Comparison of ENCODE assay signal across 8 cellular contexts in the genomic region with DNA sequence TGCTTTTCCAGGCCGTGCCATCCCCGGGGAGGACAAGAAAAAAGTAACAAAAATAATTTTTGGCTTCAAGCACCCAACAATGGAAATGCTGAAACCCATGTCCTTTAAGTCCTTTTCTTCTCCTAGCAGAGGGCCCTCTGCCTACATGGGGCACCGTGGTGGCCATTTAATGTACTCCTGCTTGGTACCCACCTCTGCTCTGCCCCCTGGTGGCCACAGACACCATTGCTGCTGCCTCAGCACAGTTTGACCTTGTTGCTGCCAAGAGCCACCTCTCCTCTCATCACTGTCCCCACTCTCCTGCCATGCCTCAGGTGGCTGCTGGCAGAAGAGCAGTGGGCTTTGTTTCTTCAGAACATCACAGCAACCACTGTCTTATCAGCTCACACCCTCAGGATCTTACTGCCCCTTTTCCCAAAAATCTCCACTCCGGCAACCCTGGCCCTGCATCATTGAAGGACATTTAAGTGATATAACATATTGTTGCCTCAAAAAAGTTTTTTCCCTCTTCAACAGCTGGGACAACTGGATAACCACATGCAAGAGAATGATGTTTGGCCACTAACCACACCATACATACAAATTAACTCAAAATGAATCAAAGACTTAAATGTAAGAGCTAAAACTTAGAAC. TPM values are rescaled to one million over a fixed set of nuclear protein-coding genes. Genes with fewer than 3 reads are reported as not detected.
DNase-seq lines count a peak whose midpoint lies in the region; ATAC-seq and TF ChIP-seq lines count a peak whose summit lies in the region.

No MANE protein-coding gene starts in this region.

- no peaks in the 10 kb centered on the region for H3K9me3 ChIP-seq in CD4-positive, alpha-beta T cell (ENCODE audit: control insufficient read depth, low read length)
- H3K9me3 ChIP-seq in PC-9 (ENCODE audit: insufficient read depth, low read depth): no peaks in the 10 kb centered on the region
- no peaks in the 10 kb centered on the region for H3K9me3 ChIP-seq in fibroblast of lung (ENCODE audit: control insufficient read depth, insufficient read depth, low read depth, low read length)

- CTCF ChIA-PET in CD4-positive, alpha-beta T cell (lab: Charles Lee): interaction anchor here (0.9 to 1.7 kb wide), 5 partner anchors 10 to 294 kb away, joined by 3 to 5 read pairs (median 4); partner anchors contain the start of genes ARMC2, CEP57L1 and SESN1
- CTCF ChIA-PET in PC-9 (lab: Charles Lee): no interaction called here

- no peaks in the 10 kb centered on the region for H3K9me3 Mint-ChIP-seq in CD4-positive, alpha-beta T cell
- no peaks in the 10 kb centered on the region for H3K9me3 Mint-ChIP-seq in activated T-cell treated with anti-CD3 and anti-CD28 coated beads, Interleukin-2, amount 50 U/mL, for 24 hours
- H3K9me3 Mint-ChIP-seq in nephron: no peaks in the 10 kb centered on the region

- POLR2A ChIA-PET in CD4-positive, alpha-beta T cell (lab: Charles Lee): interaction anchor here (1.7 kb wide), 1 partner anchor 11 kb away, joined by 6 read pairs; no protein-coding TSS in a partner anchor
- POLR2A ChIA-PET in PC-9 (lab: Charles Lee; ENCODE audit: unreplicated experiment): interaction anchor here (0.9 kb wide), 2 partner anchors 246 to 1160 kb away, joined by 3 read pairs; no protein-coding TSS in a partner anchor

- H4K20me1 ChIP-seq in PC-9 (ENCODE audit: insufficient read depth) (no peaks in the 10 kb centered on the region), fibroblast of lung (ENCODE audit: control insufficient read depth, extremely low read depth, insufficient read depth, low read length) (no peaks in the 10 kb centered on the region)

- peak overlapping the region; percentile 42 for H3K4me3 Mint-ChIP-seq in CD4-positive, alpha-beta T cell
- H3K4me3 Mint-ChIP-seq in activated T-cell treated with anti-CD3 and anti-CD28 coated beads, Interleukin-2, amount 50 U/mL, for 24 hours: no peak overlapping the region
- H3K4me3 Mint-ChIP-seq in nephron: no peak overlapping the region

- H3K4me3 ChIP-seq in Jurkat, Clone E6-1 (ENCODE audit: low read length): no peak overlapping the region
- H3K4me3 ChIP-seq in PC-9 (no peak overlapping the region), fibroblast of lung (replicated peaks in 1 of 4; ENCODE audit: control extremely low read depth in 1 of 4, insufficient read depth in 1 of 4, low read depth in 3 of 4, low read length in 4 of 4) (no peak overlapping the region)

- no peaks in the 10 kb centered on the region for H3K27me3 ChIP-seq in CD4-positive, alpha-beta T cell (ENCODE audit: control insufficient read depth, insufficient read depth, low read length)
- H3K27me3 ChIP-seq in PC-9 (ENCODE audit: insufficient read depth, low read depth) (no peaks in the 10 kb centered on the region), fibroblast of lung (ENCODE audit: control insufficient read depth, insufficient read depth, low read length) (no peaks in the 10 kb centered on the region)

- H3K4me2 ChIP-seq in PC-9 (no peak overlapping the region), fibroblast of lung (ENCODE audit: extremely low read depth, insufficient read depth, low read length) (no peak overlapping the region)

- no peaks in the 10 kb centered on the region for H3K9me2 ChIP-seq in PC-9 (ENCODE audit: insufficient read depth)

- H3K27ac ChIP-seq in CD4-positive, alpha-beta T cell (ENCODE audit: low read depth, low read length): no peak overlapping the region
- H3K27ac ChIP-seq in PC-9: no peak overlapping the region
- H3K27ac ChIP-seq in fibroblast of lung (ENCODE audit: insufficient read depth, low read length): no peak overlapping the region

- H3K4me1 Mint-ChIP-seq in CD4-positive, alpha-beta T cell (ENCODE audit: low read depth): peaks cover 31% of the 10 kb centered on the region
- peaks cover 20% of the 10 kb centered on the region for H3K4me1 Mint-ChIP-seq in activated T-cell treated with anti-CD3 and anti-CD28 coated beads, Interleukin-2, amount 50 U/mL, for 24 hours (ENCODE audit: low read depth)
- H3K4me1 Mint-ChIP-seq in nephron: peaks cover 11% of the 10 kb centered on the region

- H3F3A ChIP-seq in PC-9 (ENCODE audit: insufficient read depth, low read depth): no peaks in the 10 kb centered on the region

- no peaks in the 10 kb centered on the region for H3K4me1 ChIP-seq in PC-9 (replicated peaks; ENCODE audit: insufficient read depth)
- no peaks in the 10 kb centered on the region for H3K4me1 ChIP-seq in fibroblast of lung (ENCODE audit: control insufficient read depth, extremely low read depth, insufficient read depth, low read length)

- no TSS peak for BruUV-seq in PC-9 (replicated peaks; lab: Mats Ljungman, UMichigan)

- peak; percentile 99 for ATAC-seq in CD4-positive, alpha-beta T cell (ENCODE audit: poor library complexity)
- peak; percentile 86 for ATAC-seq in GM19463 (IDR thresholded peaks at IDR 0.05; ENCODE audit: unreplicated experiment)

- H3K36me3 ChIP-seq in PC-9 (ENCODE audit: low read depth) (no peaks in the 10 kb centered on the region), fibroblast of lung (ENCODE audit: control insufficient read depth, insufficient read depth, low read length) (no peaks in the 10 kb centered on the region)

- no peak overlapping the region for H3K27ac Mint-ChIP-seq in CD4-positive, alpha-beta T cell
- peak overlapping the region; percentile 70 for H3K27ac Mint-ChIP-seq in activated T-cell treated with anti-CD3 and anti-CD28 coated beads, Interleukin-2, amount 50 U/mL, for 24 hours
- H3K27ac Mint-ChIP-seq in nephron: no peak overlapping the region

- H3K27me3 Mint-ChIP-seq in CD4-positive, alpha-beta T cell: no peaks in the 10 kb centered on the region
- H3K27me3 Mint-ChIP-seq in activated T-cell treated with anti-CD3 and anti-CD28 coated beads, Interleukin-2, amount 50 U/mL, for 24 hours: no peaks in the 10 kb centered on the region
- peaks cover 33% of the 10 kb centered on the region for H3K27me3 Mint-ChIP-seq in nephron (ENCODE audit: low read depth)

- no peak overlapping the region for H3K9ac ChIP-seq in fibroblast of lung (ENCODE audit: insufficient read depth, low read length)

- peak; percentile 75 to 86 (median 80) for DNase-seq in CD4-positive, alpha-beta T cell
- DNase-seq in Jurkat, Clone E6-1 (ENCODE audit: low read depth, low spot score): peak; percentile 81
- DNase-seq in PC-9 (peak; percentile 61 to 78), fibroblast of lung (ENCODE audit: low read depth in 2 of 2) (peak; percentile 66 to 82)
- peak; percentile 89 for DNase-seq in activated T-cell treated with anti-CD3 and anti-CD28 coated beads, Interleukin-2, amount 50 U/mL, for 24 hours
- peak; percentile 77 for DNase-seq in stimulated activated naive CD4-positive, alpha-beta T cell treated with Interleukin-2 at 50 U/mL for 16 hours (lab: John Stamatoyannopoulos, UW)

- no peaks in the 10 kb centered on the region for H3K36me3 Mint-ChIP-seq in CD4-positive, alpha-beta T cell (ENCODE audit: low read depth)
- no peaks in the 10 kb centered on the region for H3K36me3 Mint-ChIP-seq in activated T-cell treated with anti-CD3 and anti-CD28 coated beads, Interleukin-2, amount 50 U/mL, for 24 hours (ENCODE audit: low read depth)
- H3K36me3 Mint-ChIP-seq in nephron (ENCODE audit: low read depth): no peaks in the 10 kb centered on the region

- intact Hi-C loops in CD4-positive, alpha-beta T cell (cut with DNase I, micrococcal nuclease): loop anchor here (1.0 to 10.0 kb wide), 5 partner anchors 53 to 539 kb away; no protein-coding TSS in a partner anchor
- intact Hi-C loops in PC-9 (cut with micrococcal nuclease; ENCODE audit: unreplicated experiment): loop anchor here (1.0 to 5.0 kb wide), 6 partner anchors 53 to 293 kb away; no protein-coding TSS in a partner anchor

- peak; percentile 91 for TF ChIP-seq CTCF in CD4-positive, alpha-beta T cell (IDR thresholded peaks at IDR 0.05)
- TF ChIP-seq CTCF in PC-9 (conservative IDR thresholded peaks at IDR 0.05) (peak; percentile 95), fibroblast of lung (conservative IDR thresholded peaks at IDR 0.05 in 1 of 2, IDR thresholded peaks at IDR 0.05 in 1 of 2; ENCODE audit: low read depth in 1 of 2, low read length in 2 of 2) (peak; percentile 79 to 94), nephron (IDR thresholded peaks at IDR 0.05; ENCODE audit: unreplicated experiment in 3 of 3) (peak; percentile 86 to 94 (median 89))

- no peaks in the 10 kb centered on the region for H3K79me2 ChIP-seq in PC-9 (ENCODE audit: low read depth)
- H3K79me2 ChIP-seq in fibroblast of lung (ENCODE audit: control insufficient read depth, insufficient read depth, low read length): no peaks in the 10 kb centered on the region

- no peak overlapping the region for H2AFZ ChIP-seq in PC-9
- H2AFZ ChIP-seq in fibroblast of lung (ENCODE audit: low read length): no peak overlapping the region

RNA-seq across cellular contexts. Expression of gene ARMC2, which starts 12.9 kb away (rescaled TPM):
- total RNA-seq in CD4-positive, alpha-beta T cell: 1 to 10 TPM; 5.2 to 5.7 TPM
- 8.8 TPM for polyA plus RNA-seq in Jurkat, Clone E6-1 (2012; ENCODE audit: insufficient read depth, insufficient read length)
- 7.9 and 15.5 TPM in 2 replicates for total RNA-seq in PC-9 (2021)
- 1.8 and 4.0 TPM in 2 replicates for total RNA-seq in fibroblast of lung
- polyA plus RNA-seq in fibroblast of lung: 2.8 and 6.2 TPM in 2 replicates
- polyA plus RNA-seq in fibroblast of lung (2012): 1.6 and 3.3 TPM in 2 replicates
- polyA minus RNA-seq in fibroblast of lung (ENCODE audit: low replicate concordance): not detected in 2 replicates
